Comparison of ENCODE assay signal across 25 cellular contexts in the genomic region with DNA sequence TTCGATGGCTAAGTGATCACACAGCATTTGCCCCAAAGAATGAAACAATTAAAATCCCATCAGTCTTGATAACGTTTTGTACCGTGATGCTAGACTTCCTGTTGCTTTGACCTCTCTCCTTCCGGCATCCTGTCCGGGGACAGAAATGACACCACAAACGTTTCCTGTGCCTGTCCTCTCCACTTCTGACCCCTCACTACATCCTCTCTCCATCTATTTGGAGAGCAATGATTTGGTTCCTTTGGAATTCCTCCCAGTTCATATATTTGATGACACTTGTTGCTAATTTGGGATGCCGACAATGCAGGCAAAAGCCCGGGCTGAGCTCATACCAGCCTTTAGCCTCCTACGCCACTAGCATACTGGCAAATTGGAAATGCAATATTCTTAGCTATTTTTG.
DNase-seq lines count a peak whose midpoint lies in the region; ATAC-seq and TF ChIP-seq lines count a peak whose summit lies in the region.
"Had no signal": no experiment of that assay in that cellular context is flagged by ENCODE, and none has a peak within 500 bp of the region (broad histone marks: within the 10 kb centered on the region; RNA-seq: fewer than 3 reads in every experiment).

No MANE protein-coding gene starts in this region.

- CTCF ChIA-PET in GM10248 (lab: Yijun Ruan, JAX): no interaction called here

- intact Hi-C loops in esophagus muscularis mucosa (cut with DNase I) (no loop called here), spleen (cut with DNase I; ENCODE audit: low total_unique reads) (no loop called here)

- TF ChIP-seq POLR2A in esophagus muscularis mucosa (IDR thresholded peaks at IDR 0.05; ENCODE audit: low read depth): no peak
- TF ChIP-seq POLR2A in spleen (IDR thresholded peaks at IDR 0.05): no peak

- no peaks in the 10 kb centered on the region for H3K4me1 ChIP-seq in esophagus muscularis mucosa
- H3K4me1 ChIP-seq in spleen: peaks cover 0 to 14% (median 0%) of the 10 kb centered on the region in 6 donors
- H3K4me1 ChIP-seq: SJSA1 had no signal

- H3K9me3 ChIP-seq in esophagus muscularis mucosa (no peaks in the 10 kb centered on the region), spleen (no peaks in the 10 kb centered on the region)
- H3K9me3 ChIP-seq: mucosa of descending colon, SJSA1 had no signal

- H3K27me3 ChIP-seq in esophagus muscularis mucosa (no peaks in the 10 kb centered on the region), spleen (replicated peaks in 1 of 7) (no peaks in the 10 kb centered on the region)
- H3K27me3 ChIP-seq: hepatocyte, SJSA1 had no signal

- peak; percentile 33 for TF ChIP-seq EP300 in esophagus muscularis mucosa (IDR thresholded peaks at IDR 0.05)

- TF ChIP-seq CTCF in esophagus muscularis mucosa (IDR thresholded peaks at IDR 0.05) (no peak), spleen (IDR thresholded peaks at IDR 0.05 in 8 of 11, conservative IDR thresholded peaks at IDR 0.05 in 3 of 11) (no peak), GM10248 (IDR thresholded peaks at IDR 0.05; ENCODE audit: control extremely low read depth, extremely low read depth, low read depth, missing control alignments) (no peak)

- H3K4me3 ChIP-seq in esophagus muscularis mucosa: no peak overlapping the region
- H3K4me3 ChIP-seq in spleen: no peak overlapping the region
- H3K4me3 ChIP-seq: GM12878, hepatocyte, mucosa of descending colon, SJSA1, skin epidermis had no signal

- H3K36me3 ChIP-seq in esophagus muscularis mucosa (no peaks in the 10 kb centered on the region), spleen (no peaks in the 10 kb centered on the region)
- H3K36me3 ChIP-seq: SJSA1 had no signal

- 45% methylated on average over 9 of the region's 9 CpGs for WGBS in esophagus muscularis mucosa
- 31 to 50% (median 36%) methylated on average over 9 of the region's 9 CpGs for WGBS in spleen, 5 donors

- peak; percentile 34 for DNase-seq in M059J (ENCODE audit: low read depth)
- no peak for DNase-seq in esophagus muscularis mucosa (ENCODE audit: extremely low spot score)
- DNase-seq in left lobe of liver (ENCODE audit: low spot score): no peak
- DNase-seq in spleen: no peak
- no peak for DNase-seq in GM10248 (ENCODE audit: extremely low spot score)
- DNase-seq in NCI-H1417 (lab: John Stamatoyannopoulos, UW): no peak
- DNase-seq: activated naive CD8-positive, alpha-beta T cell treated with anti-CD3 and anti-CD28 coated beads, Interleukin-2, amount 50 U/mL, for 24 hours; central memory CD4-positive, alpha-beta T cell; effector CD8-positive, alpha-beta T cell; H9; islet precursor cell; mucosa of descending colon; MV-4-11; NCI-H1930; NCI-H446; nucleus accumbens; OCI-M1; stimulated activated CD4-positive, alpha-beta T cell treated with anti-CD3 and anti-CD28 coated beads, Interleukin-4, amount 100 ng/mL, for 4 hours; substantia nigra had no signal

- ATAC-seq in left lobe of liver (peak; percentile 70), GM19328 (IDR thresholded peaks at IDR 0.05; ENCODE audit: unreplicated experiment) (no peak), HG03520 (IDR thresholded peaks at IDR 0.05; ENCODE audit: unreplicated experiment) (no peak)
- ATAC-seq: activated naive CD8-positive, alpha-beta T cell treated with anti-CD3 and anti-CD28 coated beads, Interleukin-2, amount 50 U/mL, for 24 hours; GM12878; mucosa of descending colon had no signal

- POLR2A ChIA-PET in GM10248 (lab: Yijun Ruan, JAX): no interaction called here

- H3K27ac ChIP-seq in esophagus muscularis mucosa (replicated peaks in 1 of 4): peak overlapping the region in 1 of 4 donors; percentile 28
- peak overlapping the region in 7 of 8 donors; percentile 18 to 73 (median 62) for H3K27ac ChIP-seq in spleen
- H3K27ac ChIP-seq: hepatocyte, SJSA1 had no signal
